ENCODE assay signal across 3 cellular contexts in genomic region chr7:130764569-130764968, GRCh38. TPM values are rescaled to one million over a fixed set of nuclear protein-coding genes. Genes with fewer than 3 reads are reported as not detected.
"Had no signal": no experiment of that assay in that cellular context is flagged by ENCODE, and none has a peak within 500 bp of the region (broad histone marks: within the 10 kb centered on the region; RNA-seq: fewer than 3 reads in every experiment).

No MANE protein-coding gene starts in this region.

RNA-seq across cellular contexts. Expression of gene KLF14, which starts 30.6 kb away (rescaled TPM):
- total RNA-seq: HepG2, HT-29, IMR-90 had no signal
- polyA plus RNA-seq: HepG2 had no signal
